In the genomic region with DNA sequence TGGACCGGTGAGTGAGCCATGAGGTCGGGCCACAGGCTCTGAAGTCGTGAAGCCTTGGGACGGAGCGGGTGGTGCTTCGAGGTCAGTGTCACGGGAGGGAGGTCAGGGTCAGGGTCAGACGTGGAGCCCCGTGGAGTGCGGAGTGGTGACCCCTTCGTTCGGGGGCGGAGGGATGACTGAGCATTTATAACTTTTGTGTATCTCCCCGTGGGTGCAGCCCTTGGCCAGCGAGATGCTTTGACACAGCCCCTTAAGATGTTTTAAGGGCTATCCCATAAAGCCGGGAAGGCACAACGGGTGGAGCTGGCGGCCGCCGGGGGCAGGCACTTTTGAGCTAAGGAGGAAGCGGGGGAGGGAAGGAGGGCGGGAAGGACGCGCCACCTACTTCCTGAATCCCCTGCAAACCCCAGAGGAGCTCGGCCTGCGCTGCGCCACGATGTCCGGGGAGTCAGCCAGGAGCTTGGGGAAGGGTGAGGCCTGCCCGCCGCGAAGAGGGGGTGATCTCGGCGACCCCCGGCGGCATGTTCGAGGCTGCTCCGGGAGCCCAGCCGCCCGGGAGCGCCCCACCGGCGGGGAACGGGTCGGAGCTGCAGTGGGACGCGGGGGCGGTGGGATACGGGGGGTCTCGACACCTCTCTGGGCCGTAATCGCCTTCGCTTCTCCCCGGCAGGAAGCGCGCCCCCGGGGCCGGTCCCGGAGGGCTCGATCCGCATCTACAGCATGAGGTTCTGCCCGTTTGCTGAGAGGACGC, we compare ENCODE assay signal across 8 cellular contexts. TPM values are rescaled to one million over a fixed set of nuclear protein-coding genes. Genes with fewer than 3 reads are reported as not detected.
DNase-seq lines count a peak whose midpoint lies in the region; ATAC-seq and TF ChIP-seq lines count a peak whose summit lies in the region.

TSS of gene GSTO1 (plus strand) at position 400 of the 751 bp plus-strand sequence. CDS start at position 437, 37 bp downstream.

- H3K4me1 ChIP-seq in right lobe of liver, result peaks cover 0 to 63% (median 22%) of the 10 kb centered on the region in 4 donors

- H3K9me3 Mint-ChIP-seq in activated CD4-positive, alpha-beta memory T cell treated with anti-CD3 and anti-CD28 coated beads for 36 hours, result no peaks in the 10 kb centered on the region

- no peak for TF ChIP-seq CTCF in right lobe of liver (IDR thresholded peaks at IDR 0.05)

- POLR2A ChIA-PET in activated CD4-positive, alpha-beta memory T cell treated with anti-CD3 and anti-CD28 coated beads for 36 hours (lab: Charles Lee), result interaction anchor here (1.0 to 6.6 kb wide), 7 partner anchors 9 to 165 kb away, joined by 3 to 71 read pairs (median 3); partner anchors contain the start of genes CFAP43, GSTO2 and SFR1

- intact Hi-C loops in activated CD4-positive, alpha-beta memory T cell treated with anti-CD3 and anti-CD28 coated beads for 36 hours (cut with micrococcal nuclease), result loop anchor here (1.0 to 2.0 kb wide), 3 partner anchors 7 to 22 kb away; partner anchors contain the start of gene CFAP43
- intact Hi-C loops in right lobe of liver (cut with DNase I), result no loop called here

- H3K27me3 ChIP-seq in right lobe of liver, result no peaks in the 10 kb centered on the region

- peaks cover 50% of the 10 kb centered on the region for H3K4me1 Mint-ChIP-seq in activated CD4-positive, alpha-beta memory T cell treated with anti-CD3 and anti-CD28 coated beads for 36 hours (ENCODE audit: low read depth)

- H3K27ac Mint-ChIP-seq in activated CD4-positive, alpha-beta memory T cell treated with anti-CD3 and anti-CD28 coated beads for 36 hours, result peak within 1 kb of the TSS; percentile 93

- peaks cover 35% of the 10 kb centered on the region for H3K36me3 Mint-ChIP-seq in activated CD4-positive, alpha-beta memory T cell treated with anti-CD3 and anti-CD28 coated beads for 36 hours

- TF ChIP-seq POLR2A in right lobe of liver (IDR thresholded peaks at IDR 0.05), result peak; percentile 88

- H3K27me3 Mint-ChIP-seq in activated CD4-positive, alpha-beta memory T cell treated with anti-CD3 and anti-CD28 coated beads for 36 hours, result peaks cover 3% of the 10 kb centered on the region

- H3K36me3 ChIP-seq in right lobe of liver, result peaks cover 0 to 25% (median 7%) of the 10 kb centered on the region in 4 donors

- H3K4me3 ChIP-seq in right lobe of liver, result peak within 1 kb of the TSS; percentile 84 to 96 (median 87)

- CTCF ChIA-PET in activated CD4-positive, alpha-beta memory T cell treated with anti-CD3 and anti-CD28 coated beads for 36 hours (lab: Charles Lee), result interaction anchor here (0.9 to 5.8 kb wide), 6 partner anchors 13 to 133 kb away, joined by 3 to 48 read pairs (median 4); partner anchors contain the start of gene SFR1

- 0% methylated on average over 12 of the region's 63 CpGs for WGBS in right lobe of liver (ENCODE audit: insufficient coverage, low coverage, low lambda C conversion rate, missing lambda C conversion rate)

- H3K9me3 ChIP-seq in right lobe of liver, result no peaks in the 10 kb centered on the region

- peak within 1 kb of the TSS; percentile 99 for H3K27ac ChIP-seq in right lobe of liver

- H3K4me3 Mint-ChIP-seq in activated CD4-positive, alpha-beta memory T cell treated with anti-CD3 and anti-CD28 coated beads for 36 hours, result peak within 1 kb of the TSS; percentile 93

- DNase-seq in NCI-H146 (lab: John Stamatoyannopoulos, UW), result peak; percentile 32
- no peak for DNase-seq in NCI-H146 treated with DMSO at 0.1 percent for 48 hours (lab: John Stamatoyannopoulos, UW; ENCODE audit: unreplicated experiment)
- DNase-seq in NCI-H226, result peak; percentile 68
- peak; percentile 73 for DNase-seq in activated CD4-positive, alpha-beta memory T cell treated with anti-CD3 and anti-CD28 coated beads for 36 hours
- peak; percentile 39 for DNase-seq in effector CD4-positive, alpha-beta T cell
- peak; percentile 84 to 89 (median 87) for DNase-seq in right lobe of liver
- DNase-seq in stimulated activated CD8-positive, alpha-beta memory T cell treated with anti-CD3 and anti-CD28 coated beads, Interleukin-12 subunit alpha, Interleukin-12 subunit beta, amount 100 ng/mL, for 1 hour (ENCODE audit: low read depth), result peak; percentile 38

- ATAC-seq in HG02798 (IDR thresholded peaks at IDR 0.05; ENCODE audit: poor library complexity, unreplicated experiment), result peak; percentile 78
- ATAC-seq in right lobe of liver, result peak; percentile 56 to 72 (median 68)

RNA-seq across cellular contexts. Expression of gene GSTO1, which starts in this region (rescaled TPM):
- total RNA-seq in activated CD4-positive, alpha-beta memory T cell treated with anti-CD3 and anti-CD28 coated beads for 36 hours, result 100 to 1,000 TPM; 215 to 225 TPM
- 100 to 1,000 TPM; 205 to 273 (median 240) TPM for total RNA-seq in right lobe of liver
